33 cellular contexts compared by ENCODE assay signal in the genomic region with DNA sequence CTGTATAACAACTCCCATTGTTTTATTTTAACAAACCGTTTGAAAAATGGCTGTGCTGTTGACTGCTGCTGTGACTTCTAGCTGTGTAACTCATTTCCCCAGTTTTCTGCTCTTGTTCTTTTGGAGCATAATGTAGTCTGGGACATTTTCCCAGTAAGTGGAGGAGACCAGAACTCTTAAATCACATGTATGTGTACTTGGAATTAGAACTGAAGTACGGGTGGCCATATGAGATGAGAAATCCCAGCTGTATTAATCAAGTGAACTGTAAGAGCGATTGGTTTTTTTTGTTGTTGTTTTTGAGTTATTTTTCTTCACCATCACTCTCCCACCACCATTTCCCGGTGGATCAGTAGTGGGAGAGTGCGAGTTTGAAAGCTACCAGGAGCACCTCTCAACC. TPM values are rescaled to one million over a fixed set of nuclear protein-coding genes. Genes with fewer than 3 reads are reported as not detected.
"Had no signal": no experiment of that assay in that cellular context is flagged by ENCODE, and none has a peak within 500 bp of the region (broad histone marks: within the 10 kb centered on the region; RNA-seq: fewer than 3 reads in every experiment).

No MANE protein-coding gene starts in this region.

- H3K36me3 ChIP-seq: esophagus muscularis mucosa, gastroesophageal sphincter, heart left ventricle, left lung, neutrophil, pancreas, spleen, thoracic aorta, transverse colon, upper lobe of right lung, vagina had no signal

- H3K27ac Mint-ChIP-seq: endodermal cell; naive thymus-derived CD4-positive, alpha-beta T cell; stimulated activated memory B cell treated with anti-CD40 and anti-IgM and Interleukin-4, amounts not matched to agents 10 μg/mL and 1 μg/mL and 100 μg/mL, for 72 hours had no signal

- H3K4me1 ChIP-seq: foreskin keratinocyte had no signal

- H3K27me3 ChIP-seq: esophagus muscularis mucosa, foreskin keratinocyte, gastroesophageal sphincter, heart left ventricle, hepatocyte, left lung, neutrophil, pancreas, spleen, transverse colon, upper lobe of right lung, vagina had no signal

- H3K9me3 ChIP-seq: esophagus muscularis mucosa, gastroesophageal sphincter, left lung, neutrophil, pancreas, thoracic aorta, transverse colon, upper lobe of right lung, vagina had no signal

- ATAC-seq: foreskin keratinocyte; gastroesophageal sphincter; heart left ventricle; left lung; naive thymus-derived CD4-positive, alpha-beta T cell; pancreas; right cardiac atrium; stimulated activated memory B cell treated with anti-CD40 and anti-IgM and Interleukin-4, amounts not matched to agents 10 μg/mL and 1 μg/mL and 100 μg/mL, for 72 hours; stimulated activated naive CD8-positive, alpha-beta T cell treated with anti-CD3 and anti-CD28 coated beads, Interleukin-15, Interleukin-2, amounts not matched to agents 100 U/mL and 50 U/mL, for 24 hours; upper lobe of right lung had no signal

- H3K4me3 ChIP-seq: esophagus muscularis mucosa, gastroesophageal sphincter, heart left ventricle, hepatocyte, left lung, pancreas, skin epidermis, spleen, thoracic aorta, transverse colon, upper lobe of right lung, vagina had no signal

- H3K27ac ChIP-seq: esophagus muscularis mucosa, foreskin keratinocyte, gastroesophageal sphincter, heart left ventricle, hepatocyte, left lung, neutrophil, pancreas, spleen, thoracic aorta, transverse colon, upper lobe of right lung had no signal

- H3K36me3 Mint-ChIP-seq: naive thymus-derived CD4-positive, alpha-beta T cell; stimulated activated memory B cell treated with anti-CD40 and anti-IgM and Interleukin-4, amounts not matched to agents 10 μg/mL and 1 μg/mL and 100 μg/mL, for 72 hours had no signal

- DNase-seq: cerebellar nuclear complex; effector CD8-positive, alpha-beta T cell; endodermal cell; foreskin keratinocyte; heart left ventricle; kidney; left lung; mesenchymal stem cell; naive thymus-derived CD4-positive, alpha-beta T cell; pancreas; right cardiac atrium; spleen; stimulated activated CD4-positive, alpha-beta T cell treated with anti-CD3 and anti-CD28 coated beads, Interleukin-4, amount 100 ng/mL, for 4 hours; stimulated activated naive CD8-positive, alpha-beta T cell treated with anti-CD3 and anti-CD28 coated beads, Interleukin-15, Interleukin-2, amounts not matched to agents 100 U/mL and 50 U/mL, for 24 hours; transverse colon; upper lobe of right lung had no signal

- H3K4me3 Mint-ChIP-seq: endodermal cell; naive thymus-derived CD4-positive, alpha-beta T cell; stimulated activated memory B cell treated with anti-CD40 and anti-IgM and Interleukin-4, amounts not matched to agents 10 μg/mL and 1 μg/mL and 100 μg/mL, for 72 hours had no signal

- H3K4me1 Mint-ChIP-seq: endodermal cell; naive thymus-derived CD4-positive, alpha-beta T cell; stimulated activated memory B cell treated with anti-CD40 and anti-IgM and Interleukin-4, amounts not matched to agents 10 μg/mL and 1 μg/mL and 100 μg/mL, for 72 hours had no signal

- H3K9me3 Mint-ChIP-seq: stimulated activated memory B cell treated with anti-CD40 and anti-IgM and Interleukin-4, amounts not matched to agents 10 μg/mL and 1 μg/mL and 100 μg/mL, for 72 hours had no signal

RNA-seq across cellular contexts. Expression of a gene that starts 49.5 kb away (rescaled TPM):
- total RNA-seq: endodermal cell; endothelial cell of umbilical vein; epithelial cell of proximal tubule; esophagus muscularis mucosa; fibroblast of lung; foreskin keratinocyte; gastroesophageal sphincter; heart left ventricle; hepatocyte; kidney; left lung; lower leg skin; lung microvascular endothelial cell; mucosa of gallbladder; naive thymus-derived CD4-positive, alpha-beta T cell; omental fat pad; pancreas; posterior vena cava; renal cortical epithelial cell; right cardiac atrium; spleen; thoracic aorta; transverse colon; upper lobe of right lung; vagina had no signal
